ENCODE assay signal across 1 cellular context in the genomic region with DNA sequence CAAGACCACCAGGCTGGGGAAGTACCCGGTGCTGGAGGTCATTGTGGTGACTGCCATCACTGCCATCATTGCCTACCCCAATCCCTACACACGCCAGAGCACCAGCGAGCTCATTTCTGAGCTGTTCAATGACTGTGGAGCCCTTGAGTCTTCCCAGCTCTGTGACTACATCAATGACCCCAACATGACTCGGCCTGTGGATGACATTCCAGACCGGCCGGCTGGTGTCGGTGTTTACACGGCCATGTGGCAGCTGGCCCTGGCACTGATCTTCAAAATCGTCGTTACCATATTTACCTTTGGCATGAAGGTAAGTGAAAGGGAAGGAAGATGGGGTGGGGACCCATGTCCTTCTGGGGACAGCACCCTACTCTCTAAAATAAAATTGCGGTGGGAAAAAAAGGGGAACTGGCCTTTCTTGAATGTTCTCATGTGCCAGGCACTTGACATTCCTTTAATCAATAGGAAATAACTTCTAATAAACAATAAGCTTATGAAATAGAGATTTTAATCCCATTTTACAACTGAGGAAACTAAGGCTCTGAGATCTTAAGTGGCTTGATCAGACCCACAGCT.
TF ChIP-seq lines count a peak whose summit lies in the region.

No MANE protein-coding gene starts in this region.

TF ChIP-seq in HepG2, 621 proteins besides CTCF, POLR2A, EP300 and RAD21:
- TF ChIP-seq, protein P1, sequence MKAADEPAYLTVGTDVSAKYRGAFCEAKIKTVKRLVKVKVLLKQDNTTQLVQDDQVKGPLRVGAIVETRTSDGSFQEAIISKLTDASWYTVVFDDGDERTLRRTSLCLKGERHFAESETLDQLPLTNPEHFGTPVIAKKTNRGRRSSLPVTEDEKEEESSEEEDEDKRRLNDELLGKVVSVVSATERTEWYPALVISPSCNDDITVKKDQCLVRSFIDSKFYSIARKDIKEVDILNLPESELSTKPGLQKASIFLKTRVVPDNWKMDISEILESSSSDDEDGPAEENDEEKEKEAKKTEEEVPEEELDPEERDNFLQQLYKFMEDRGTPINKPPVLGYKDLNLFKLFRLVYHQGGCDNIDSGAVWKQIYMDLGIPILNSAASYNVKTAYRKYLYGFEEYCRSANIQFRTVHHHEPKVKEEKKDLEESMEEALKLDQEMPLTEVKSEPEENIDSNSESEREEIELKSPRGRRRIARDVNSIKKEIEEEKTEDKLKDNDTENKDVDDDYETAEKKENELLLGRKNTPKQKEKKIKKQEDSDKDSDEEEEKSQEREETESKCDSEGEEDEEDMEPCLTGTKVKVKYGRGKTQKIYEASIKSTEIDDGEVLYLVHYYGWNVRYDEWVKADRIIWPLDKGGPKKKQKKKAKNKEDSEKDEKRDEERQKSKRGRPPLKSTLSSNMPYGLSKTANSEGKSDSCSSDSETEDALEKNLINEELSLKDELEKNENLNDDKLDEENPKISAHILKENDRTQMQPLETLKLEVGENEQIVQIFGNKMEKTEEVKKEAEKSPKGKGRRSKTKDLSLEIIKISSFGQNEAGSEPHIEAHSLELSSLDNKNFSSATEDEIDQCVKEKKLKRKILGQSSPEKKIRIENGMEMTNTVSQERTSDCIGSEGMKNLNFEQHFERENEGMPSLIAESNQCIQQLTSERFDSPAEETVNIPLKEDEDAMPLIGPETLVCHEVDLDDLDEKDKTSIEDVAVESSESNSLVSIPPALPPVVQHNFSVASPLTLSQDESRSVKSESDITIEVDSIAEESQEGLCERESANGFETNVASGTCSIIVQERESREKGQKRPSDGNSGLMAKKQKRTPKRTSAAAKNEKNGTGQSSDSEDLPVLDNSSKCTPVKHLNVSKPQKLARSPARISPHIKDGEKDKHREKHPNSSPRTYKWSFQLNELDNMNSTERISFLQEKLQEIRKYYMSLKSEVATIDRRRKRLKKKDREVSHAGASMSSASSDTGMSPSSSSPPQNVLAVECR (CRISPR knock-in tag; IDR thresholded peaks at IDR 0.05; ENCODE audit: borderline replicate concordance) = no peak
- TF ChIP-seq SETDB1 (CRISPR knock-in tag; IDR thresholded peaks at IDR 0.05; ENCODE audit: borderline replicate concordance) (no peak), ZNF432 (CRISPR knock-in tag; IDR thresholded peaks at IDR 0.05; ENCODE audit: borderline replicate concordance) (no peak), ARNT2 (CRISPR knock-in tag; IDR thresholded peaks at IDR 0.05; ENCODE audit: low read depth) (no peak), ZNF768 (CRISPR knock-in tag; IDR thresholded peaks at IDR 0.05) (no peak), GABPB1 (CRISPR knock-in tag; IDR thresholded peaks at IDR 0.05) (no peak), PRMT3 (CRISPR knock-in tag; IDR thresholded peaks at IDR 0.05; ENCODE audit: borderline replicate concordance, low read depth) (no peak), ZNF260 (CRISPR knock-in tag; IDR thresholded peaks at IDR 0.05; ENCODE audit: borderline replicate concordance, low read depth) (no peak), SNRNP70 (IDR thresholded peaks at IDR 0.05; ENCODE audit: low read depth, low read length) (no peak), ZNF790 (CRISPR knock-in tag; IDR thresholded peaks at IDR 0.05; ENCODE audit: borderline replicate concordance) (no peak)
- TF ChIP-seq, protein P2, sequence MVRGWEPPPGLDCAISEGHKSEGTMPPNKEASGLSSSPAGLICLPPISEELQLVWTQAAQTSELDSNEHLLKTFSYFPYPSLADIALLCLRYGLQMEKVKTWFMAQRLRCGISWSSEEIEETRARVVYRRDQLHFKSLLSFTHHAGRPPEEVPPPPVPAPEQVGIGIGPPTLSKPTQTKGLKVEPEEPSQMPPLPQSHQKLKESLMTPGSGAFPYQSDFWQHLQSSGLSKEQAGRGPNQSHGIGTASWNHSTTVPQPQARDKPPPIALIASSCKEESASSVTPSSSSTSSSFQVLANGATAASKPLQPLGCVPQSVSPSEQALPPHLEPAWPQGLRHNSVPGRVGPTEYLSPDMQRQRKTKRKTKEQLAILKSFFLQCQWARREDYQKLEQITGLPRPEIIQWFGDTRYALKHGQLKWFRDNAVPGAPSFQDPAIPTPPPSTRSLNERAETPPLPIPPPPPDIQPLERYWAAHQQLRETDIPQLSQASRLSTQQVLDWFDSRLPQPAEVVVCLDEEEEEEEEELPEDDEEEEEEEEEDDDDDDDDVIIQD (CRISPR knock-in tag; IDR thresholded peaks at IDR 0.05; ENCODE audit: low read depth) = no peak
- TF ChIP-seq, protein P3, sequence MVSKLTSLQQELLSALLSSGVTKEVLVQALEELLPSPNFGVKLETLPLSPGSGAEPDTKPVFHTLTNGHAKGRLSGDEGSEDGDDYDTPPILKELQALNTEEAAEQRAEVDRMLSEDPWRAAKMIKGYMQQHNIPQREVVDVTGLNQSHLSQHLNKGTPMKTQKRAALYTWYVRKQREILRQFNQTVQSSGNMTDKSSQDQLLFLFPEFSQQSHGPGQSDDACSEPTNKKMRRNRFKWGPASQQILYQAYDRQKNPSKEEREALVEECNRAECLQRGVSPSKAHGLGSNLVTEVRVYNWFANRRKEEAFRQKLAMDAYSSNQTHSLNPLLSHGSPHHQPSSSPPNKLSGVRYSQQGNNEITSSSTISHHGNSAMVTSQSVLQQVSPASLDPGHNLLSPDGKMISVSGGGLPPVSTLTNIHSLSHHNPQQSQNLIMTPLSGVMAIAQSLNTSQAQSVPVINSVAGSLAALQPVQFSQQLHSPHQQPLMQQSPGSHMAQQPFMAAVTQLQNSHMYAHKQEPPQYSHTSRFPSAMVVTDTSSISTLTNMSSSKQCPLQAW (CRISPR knock-in tag; IDR thresholded peaks at IDR 0.05) = no peak
- TF ChIP-seq, protein P4, sequence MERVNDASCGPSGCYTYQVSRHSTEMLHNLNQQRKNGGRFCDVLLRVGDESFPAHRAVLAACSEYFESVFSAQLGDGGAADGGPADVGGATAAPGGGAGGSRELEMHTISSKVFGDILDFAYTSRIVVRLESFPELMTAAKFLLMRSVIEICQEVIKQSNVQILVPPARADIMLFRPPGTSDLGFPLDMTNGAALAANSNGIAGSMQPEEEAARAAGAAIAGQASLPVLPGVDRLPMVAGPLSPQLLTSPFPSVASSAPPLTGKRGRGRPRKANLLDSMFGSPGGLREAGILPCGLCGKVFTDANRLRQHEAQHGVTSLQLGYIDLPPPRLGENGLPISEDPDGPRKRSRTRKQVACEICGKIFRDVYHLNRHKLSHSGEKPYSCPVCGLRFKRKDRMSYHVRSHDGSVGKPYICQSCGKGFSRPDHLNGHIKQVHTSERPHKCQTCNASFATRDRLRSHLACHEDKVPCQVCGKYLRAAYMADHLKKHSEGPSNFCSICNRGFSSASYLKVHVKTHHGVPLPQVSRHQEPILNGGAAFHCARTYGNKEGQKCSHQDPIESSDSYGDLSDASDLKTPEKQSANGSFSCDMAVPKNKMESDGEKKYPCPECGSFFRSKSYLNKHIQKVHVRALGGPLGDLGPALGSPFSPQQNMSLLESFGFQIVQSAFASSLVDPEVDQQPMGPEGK (CRISPR knock-in tag; IDR thresholded peaks at IDR 0.05) = no peak
